11 cellular contexts compared by ENCODE assay signal in genomic region chr6:133502451-133503259, GRCh38.
DNase-seq lines count a peak whose midpoint lies in the region; ATAC-seq and TF ChIP-seq lines count a peak whose summit lies in the region.
"Had no signal": no experiment of that assay in that cellular context is flagged by ENCODE, and none has a peak within 500 bp of the region (broad histone marks: within the 10 kb centered on the region; RNA-seq: fewer than 3 reads in every experiment).

No MANE protein-coding gene starts in this region.

- H3K4me1 Mint-ChIP-seq in endodermal cell = peaks cover 11% of the 10 kb centered on the region
- H3K4me1 Mint-ChIP-seq: naive thymus-derived CD8-positive, alpha-beta T cell had no signal

- H3K18ac ChIP-seq in mesenchymal stem cell (ENCODE audit: low read depth in 1 of 2, low read length in 2 of 2) = peak overlapping the region in 1 of 2 experiments; percentile 48

- H3K79me1 ChIP-seq in mesenchymal stem cell (replicated peaks; ENCODE audit: low read length, poor library complexity, severe bottlenecking) = no peaks in the 10 kb centered on the region

- DNase-seq in NCI-H1105 (lab: John Stamatoyannopoulos, UW) (peak; percentile 10), NCI-H1105 treated with DMSO at 0.1 percent for 48 hours (lab: John Stamatoyannopoulos, UW) (no peak), endodermal cell (no peak), mesenchymal stem cell (peak; percentile 64), aorta (peak; percentile 76 to 82), Ammon's horn (ENCODE audit: low spot score) (no peak), NCI-H2107 (lab: John Stamatoyannopoulos, UW) (no peak)
- DNase-seq: activated gamma-delta T cell; erythroblast; naive thymus-derived CD8-positive, alpha-beta T cell had no signal

- no peaks in the 10 kb centered on the region for H3K9me3 Mint-ChIP-seq in endodermal cell
- H3K9me3 Mint-ChIP-seq: naive thymus-derived CD8-positive, alpha-beta T cell had no signal

- intact Hi-C loops in aorta (cut with DNase I) = loop anchor here (2.0 to 10.0 kb wide), 2 partner anchors 46 to 52 kb away; no protein-coding TSS in a partner anchor

- no peak overlapping the region for H3K23ac ChIP-seq in mesenchymal stem cell (ENCODE audit: low read length in 2 of 2)

- no peaks in the 10 kb centered on the region for H3K27me3 Mint-ChIP-seq in endodermal cell (ENCODE audit: insufficient read depth)

- H3K4me2 ChIP-seq in mesenchymal stem cell (ENCODE audit: low read length, poor library complexity, severe bottlenecking) = no peak overlapping the region

- no peak overlapping the region for H2BK5ac ChIP-seq in mesenchymal stem cell (ENCODE audit: low read depth, low read length, poor library complexity, severe bottlenecking)

- H3K9me3 ChIP-seq in endodermal cell (ENCODE audit: control insufficient read depth, low read length) (no peaks in the 10 kb centered on the region), mesenchymal stem cell (ENCODE audit: control insufficient read depth, low read length) (no peaks in the 10 kb centered on the region), aorta (ENCODE audit: control insufficient read depth, low read length) (no peaks in the 10 kb centered on the region)

- no peak overlapping the region for H4K8ac ChIP-seq in mesenchymal stem cell (ENCODE audit: low read length)

- H3K27me3 ChIP-seq in endodermal cell (ENCODE audit: control insufficient read depth, insufficient read depth, low read length, poor library complexity, severe bottlenecking) (no peaks in the 10 kb centered on the region), mesenchymal stem cell (ENCODE audit: control insufficient read depth in 1 of 2, insufficient read depth in 1 of 2, low read length in 2 of 2) (peaks cover 0 to 9% of the 10 kb centered on the region in 2 experiments), aorta (ENCODE audit: control insufficient read depth in 1 of 2, insufficient read depth in 2 of 2, low read length in 1 of 2) (no peaks in the 10 kb centered on the region)

- H3K27ac Mint-ChIP-seq in endodermal cell = peak overlapping the region; percentile 59
- H3K27ac Mint-ChIP-seq: naive thymus-derived CD8-positive, alpha-beta T cell had no signal

- no peak overlapping the region for H4K91ac ChIP-seq in mesenchymal stem cell (ENCODE audit: low read length)

- no peak for TF ChIP-seq CTCF in endodermal cell (conservative IDR thresholded peaks at IDR 0.05)

- H2AK5ac ChIP-seq in mesenchymal stem cell (ENCODE audit: low read length, severe bottlenecking) = peak overlapping the region; percentile 60

- H3K36me3 Mint-ChIP-seq in endodermal cell (ENCODE audit: low read depth) = no peaks in the 10 kb centered on the region
- H3K36me3 Mint-ChIP-seq: naive thymus-derived CD8-positive, alpha-beta T cell had no signal

- H2AFZ ChIP-seq in mesenchymal stem cell (ENCODE audit: low read depth, low read length) = no peak overlapping the region

- H3K36me3 ChIP-seq in endodermal cell (ENCODE audit: control insufficient read depth, insufficient read depth, low read length) = no peaks in the 10 kb centered on the region
- H3K36me3 ChIP-seq in mesenchymal stem cell (ENCODE audit: control insufficient read depth in 1 of 2, insufficient read depth in 2 of 2, low read depth in 1 of 2, low read length in 2 of 2) = no peaks in the 10 kb centered on the region
- no peaks in the 10 kb centered on the region for H3K36me3 ChIP-seq in aorta (ENCODE audit: control insufficient read depth in 1 of 2, insufficient read depth in 2 of 2, low read length in 1 of 2)

- no peak overlapping the region for H3K9ac ChIP-seq in endodermal cell (ENCODE audit: extremely low read depth, low read length, poor library complexity, severe bottlenecking)
- H3K9ac ChIP-seq in mesenchymal stem cell (ENCODE audit: low read length) = peak overlapping the region; percentile 71

- H3K4me1 ChIP-seq in endodermal cell (ENCODE audit: control insufficient read depth, insufficient read depth, low read length) = no peaks in the 10 kb centered on the region
- H3K4me1 ChIP-seq in mesenchymal stem cell (ENCODE audit: control insufficient read depth, insufficient read depth, low read depth, low read length) = peaks cover 5% of the 10 kb centered on the region
- H3K4me1 ChIP-seq in aorta (ENCODE audit: control insufficient read depth in 1 of 2, insufficient read depth in 2 of 2, low read length in 2 of 2) = peaks cover 2% of the 10 kb centered on the region in 2 donors

- no peak overlapping the region for H3K4ac ChIP-seq in mesenchymal stem cell (ENCODE audit: low read depth in 1 of 2, low read length in 2 of 2)

- H2BK120ac ChIP-seq in mesenchymal stem cell (ENCODE audit: low read depth, low read length) = no peak overlapping the region

- H3K4me3 Mint-ChIP-seq in endodermal cell = no peak overlapping the region
- H3K4me3 Mint-ChIP-seq: naive thymus-derived CD8-positive, alpha-beta T cell had no signal

- ATAC-seq in aorta (ENCODE audit: low FRiP score) = peak; percentile 88
- no peak for ATAC-seq in HG03280 (IDR thresholded peaks at IDR 0.05; ENCODE audit: unreplicated experiment)
- ATAC-seq: naive thymus-derived CD8-positive, alpha-beta T cell had no signal

- no peak overlapping the region for H3K4me3 ChIP-seq in endodermal cell (ENCODE audit: low read length)
- no peak overlapping the region for H3K4me3 ChIP-seq in mesenchymal stem cell (ENCODE audit: insufficient read depth in 1 of 2, low read depth in 1 of 2, low read length in 2 of 2)
- H3K4me3 ChIP-seq in aorta (ENCODE audit: low read length in 2 of 2) = no peak overlapping the region

- H3K27ac ChIP-seq in endodermal cell (ENCODE audit: low read depth, low read length) (no peak overlapping the region), mesenchymal stem cell (ENCODE audit: low read length, poor library complexity, severe bottlenecking) (peak overlapping the region; percentile 95), aorta (ENCODE audit: low read depth in 1 of 2, low read length in 2 of 2) (peak overlapping the region; percentile 54 to 80)

- no peak overlapping the region for H2BK15ac ChIP-seq in mesenchymal stem cell (ENCODE audit: low read depth, poor library complexity, severe bottlenecking)

- no peak overlapping the region for H2BK12ac ChIP-seq in mesenchymal stem cell (ENCODE audit: low read length in 2 of 2)

- no peak overlapping the region for H3K14ac ChIP-seq in mesenchymal stem cell (ENCODE audit: low read length in 2 of 2)

- 88% methylated on average over 2 of the region's 2 CpGs; no CpG with 5 or more reads in 1 of the 2 experiments for WGBS in endodermal cell (ENCODE audit: insufficient coverage in 1 of 2, insufficient read length in 1 of 2), 2 experiments
- no CpG with 5 or more reads among the region's 2 CpGs for WGBS in mesenchymal stem cell
- 8 to 17% methylated on average over 2 of the region's 2 CpGs for WGBS in aorta, 2 donors

Comparison
In these comparisons a context has a peak if more than half of its experiments do, and no peak if none do; other contexts are left out.
1. DNase-seq: peak in NCI-H1105 (single experiment), mesenchymal stem cell (single experiment) and aorta (2 of 2); none in NCI-H1105 treated with DMSO at 0.1 percent for 48 hours (single experiment), endodermal cell (single experiment), Ammon's horn (single experiment) and NCI-H2107 (single experiment).